ENCODE assay signal across 8 cellular contexts in genomic region chr12:6182279-6182898, GRCh38. TPM values are rescaled to one million over a fixed set of nuclear protein-coding genes. Genes with fewer than 3 reads are reported as not detected.
A peak's percentile ranks its signal among the peaks of the same experiment; 100 is the strongest.
DNase-seq lines count a peak whose midpoint lies in the region; ATAC-seq and TF ChIP-seq lines count a peak whose summit lies in the region.

No MANE protein-coding gene starts in this region.

- H3K4me3 Mint-ChIP-seq in activated CD8-positive, alpha-beta memory T cell treated with anti-CD3 and anti-CD28 coated beads, Interleukin-2, amount 10 ng/mL, durations not matched to agents 7 days and 5 days: no peak overlapping the region
- H3K4me3 Mint-ChIP-seq in stimulated activated naive B cell treated with anti-CD40 and anti-IgM and Interleukin-4, amounts not matched to agents 10 μg/mL and 1 μg/mL and 100 μg/mL, for 72 hours: no peak overlapping the region

- peaks cover 35 to 77% (median 55%) of the 10 kb centered on the region in 10 experiments for H3K4me1 ChIP-seq in BLaER1 treated with 17β-estradiol and CSF1 and Interleukin-3, amounts not matched to agents 10 nM and 100 nM
- H3K4me1 ChIP-seq in ovary (ENCODE audit: insufficient read depth): peaks cover 19% of the 10 kb centered on the region

- peak; percentile 94 for DNase-seq in NCI-H2171 treated with DMSO at 0.1 percent for 48 hours (lab: John Stamatoyannopoulos, UW)
- peak; percentile 58 to 79 (median 72) for DNase-seq in ovary
- DNase-seq in Kasumi-1 (lab: John Stamatoyannopoulos, UW): no peak
- no peak for DNase-seq in activated CD8-positive, alpha-beta memory T cell treated with anti-CD3 and anti-CD28 coated beads, Interleukin-2, amount 10 ng/mL, durations not matched to agents 7 days and 5 days
- no peak for DNase-seq in GF-D8 (lab: John Stamatoyannopoulos, UW)
- DNase-seq in stimulated activated naive B cell treated with anti-CD40 and anti-IgM and Interleukin-4, amounts not matched to agents 10 μg/mL and 1 μg/mL and 100 μg/mL, for 72 hours: no peak

- peak overlapping the region; percentile 54 to 83 (median 67) for H3K4me2 ChIP-seq in BLaER1 treated with 17β-estradiol and CSF1 and Interleukin-3, amounts not matched to agents 10 nM and 100 nM

- peak overlapping the region in 5 of 11 experiments; percentile 0 to 39 (median 8); a peak in 1 of 22 replicates for H3K9ac ChIP-seq in BLaER1 treated with 17β-estradiol and CSF1 and Interleukin-3, amounts not matched to agents 10 nM and 100 nM

- no peaks in the 10 kb centered on the region for H3K36me3 Mint-ChIP-seq in activated CD8-positive, alpha-beta memory T cell treated with anti-CD3 and anti-CD28 coated beads, Interleukin-2, amount 10 ng/mL, durations not matched to agents 7 days and 5 days
- H3K36me3 Mint-ChIP-seq in stimulated activated naive B cell treated with anti-CD40 and anti-IgM and Interleukin-4, amounts not matched to agents 10 μg/mL and 1 μg/mL and 100 μg/mL, for 72 hours: no peaks in the 10 kb centered on the region

- ATAC-seq in esophagus mucosa: peak; percentile 59
- ATAC-seq in activated CD8-positive, alpha-beta memory T cell treated with anti-CD3 and anti-CD28 coated beads, Interleukin-2, amount 10 ng/mL, durations not matched to agents 7 days and 5 days: no peak
- no peak for ATAC-seq in stimulated activated naive B cell treated with anti-CD40 and anti-IgM and Interleukin-4, amounts not matched to agents 10 μg/mL and 1 μg/mL and 100 μg/mL, for 72 hours (replicated peaks)

- TF ChIP-seq EP300 in ovary (IDR thresholded peaks at IDR 0.05): no peak

- H3K9me3 Mint-ChIP-seq in activated CD8-positive, alpha-beta memory T cell treated with anti-CD3 and anti-CD28 coated beads, Interleukin-2, amount 10 ng/mL, durations not matched to agents 7 days and 5 days (ENCODE audit: low read depth): no peaks in the 10 kb centered on the region
- H3K9me3 Mint-ChIP-seq in stimulated activated naive B cell treated with anti-CD40 and anti-IgM and Interleukin-4, amounts not matched to agents 10 μg/mL and 1 μg/mL and 100 μg/mL, for 72 hours: no peaks in the 10 kb centered on the region

- CTCF ChIA-PET in activated CD8-positive, alpha-beta memory T cell treated with anti-CD3 and anti-CD28 coated beads, Interleukin-2, amount 10 ng/mL, durations not matched to agents 7 days and 5 days (lab: Charles Lee): interaction anchor here (1.5 kb wide), 1 partner anchor 19 kb away, joined by 3 read pairs; no protein-coding TSS in a partner anchor

- WGBS in ovary, 3 donors: 27 to 29% (median 29%) methylated on average over 19 of the region's 19 CpGs

- no peak overlapping the region for H3K27ac Mint-ChIP-seq in activated CD8-positive, alpha-beta memory T cell treated with anti-CD3 and anti-CD28 coated beads, Interleukin-2, amount 10 ng/mL, durations not matched to agents 7 days and 5 days
- H3K27ac Mint-ChIP-seq in stimulated activated naive B cell treated with anti-CD40 and anti-IgM and Interleukin-4, amounts not matched to agents 10 μg/mL and 1 μg/mL and 100 μg/mL, for 72 hours: no peak overlapping the region

- TF ChIP-seq POLR2A in ovary (IDR thresholded peaks at IDR 0.05): no peak

- H4K20me1 ChIP-seq in BLaER1 treated with 17β-estradiol and CSF1 and Interleukin-3, amounts not matched to agents 10 nM and 100 nM: no peaks in the 10 kb centered on the region

- H3K4me1 Mint-ChIP-seq in activated CD8-positive, alpha-beta memory T cell treated with anti-CD3 and anti-CD28 coated beads, Interleukin-2, amount 10 ng/mL, durations not matched to agents 7 days and 5 days: no peaks in the 10 kb centered on the region
- H3K4me1 Mint-ChIP-seq in stimulated activated naive B cell treated with anti-CD40 and anti-IgM and Interleukin-4, amounts not matched to agents 10 μg/mL and 1 μg/mL and 100 μg/mL, for 72 hours: peaks cover 8 to 10% of the 10 kb centered on the region in 2 donors

- no peak overlapping the region for H3K4me3 ChIP-seq in BLaER1 treated with 17β-estradiol and CSF1 and Interleukin-3, amounts not matched to agents 10 nM and 100 nM
- H3K4me3 ChIP-seq in ovary: no peak overlapping the region

- peak overlapping the region in 9 of 11 experiments; percentile 2 to 55 (median 37); a peak in 15 of 22 replicates for H3K27ac ChIP-seq in BLaER1 treated with 17β-estradiol and CSF1 and Interleukin-3, amounts not matched to agents 10 nM and 100 nM
- H3K27ac ChIP-seq in ovary: peak overlapping the region; percentile 60 to 68

- H3K27me3 Mint-ChIP-seq in activated CD8-positive, alpha-beta memory T cell treated with anti-CD3 and anti-CD28 coated beads, Interleukin-2, amount 10 ng/mL, durations not matched to agents 7 days and 5 days: peaks cover 16% of the 10 kb centered on the region
- H3K27me3 Mint-ChIP-seq in stimulated activated naive B cell treated with anti-CD40 and anti-IgM and Interleukin-4, amounts not matched to agents 10 μg/mL and 1 μg/mL and 100 μg/mL, for 72 hours: peaks cover 14 to 29% of the 10 kb centered on the region in 2 donors

- no peaks in the 10 kb centered on the region for H3K36me3 ChIP-seq in BLaER1 treated with 17β-estradiol and CSF1 and Interleukin-3, amounts not matched to agents 10 nM and 100 nM
- H3K36me3 ChIP-seq in ovary: no peaks in the 10 kb centered on the region

- H3K27me3 ChIP-seq in BLaER1 treated with 17β-estradiol and CSF1 and Interleukin-3, amounts not matched to agents 10 nM and 100 nM: no peaks in the 10 kb centered on the region
- H3K27me3 ChIP-seq in ovary: no peaks in the 10 kb centered on the region

- intact Hi-C loops in ovary (cut with DNase I): no loop called here

- no peaks in the 10 kb centered on the region; a peak in 1 of 22 replicates for H3K9me3 ChIP-seq in BLaER1 treated with 17β-estradiol and CSF1 and Interleukin-3, amounts not matched to agents 10 nM and 100 nM (replicated peaks in 1 of 11)
- H3K9me3 ChIP-seq in ovary: no peaks in the 10 kb centered on the region

- TF ChIP-seq CTCF in ovary (IDR thresholded peaks at IDR 0.05): no peak

RNA-seq across cellular contexts. Expression of gene CD9, which starts 17.8 kb away (rescaled TPM):
- 597 TPM for total RNA-seq in esophagus mucosa
- 100 to 1,000 TPM in 1 of 7 donors, 10 to 100 TPM in 6; 23.9 to 372 (median 49.2) TPM for total RNA-seq in ovary
- 100 to 1,000 TPM in 1 of 2 donors, 10 to 100 TPM in 1; 67.0 to 244 TPM for polyA plus RNA-seq in ovary
- total RNA-seq in activated CD8-positive, alpha-beta memory T cell treated with anti-CD3 and anti-CD28 coated beads, Interleukin-2, amount 10 ng/mL, durations not matched to agents 7 days and 5 days: 10 to 100 TPM in 1 of 2 experiments, 1 to 10 TPM in 1; 3.8 to 20.4 TPM

RNA-seq across cellular contexts. Expression of gene VWF, which starts 57.9 kb away (rescaled TPM):
- 53.7 TPM for total RNA-seq in esophagus mucosa
- 100 to 1,000 TPM in 3 of 7 donors, 10 to 100 TPM in 4; 37.9 to 203 (median 88.7) TPM for total RNA-seq in ovary
- polyA plus RNA-seq in ovary: 100 to 1,000 TPM; 107 to 278 TPM
- total RNA-seq in activated CD8-positive, alpha-beta memory T cell treated with anti-CD3 and anti-CD28 coated beads, Interleukin-2, amount 10 ng/mL, durations not matched to agents 7 days and 5 days: under 1 TPM in 1 of 2 experiments, not detected in 1; 0.02 TPM

Comparison
In these comparisons a context has a peak if more than half of its experiments do, and no peak if none do; other contexts are left out.
1. DNase-seq: peak in NCI-H2171 treated with DMSO at 0.1 percent for 48 hours (single experiment) and ovary (5 of 5); none in Kasumi-1 (0 of 2), activated CD8-positive, alpha-beta memory T cell treated with anti-CD3 and anti-CD28 coated beads, Interleukin-2, amount 10 ng/mL, durations not matched to agents 7 days and 5 days (single experiment), GF-D8 (single experiment) and stimulated activated naive B cell treated with anti-CD40 and anti-IgM and Interleukin-4, amounts not matched to agents 10 μg/mL and 1 μg/mL and 100 μg/mL, for 72 hours (single experiment).
2. RNA of gene VWF, which starts 57.9 kb away (total RNA-seq): 37.9 to 203 TPM in ovary and 53.7 TPM in esophagus mucosa (single experiment); 0.02 TPM in activated CD8-positive, alpha-beta memory T cell treated with anti-CD3 and anti-CD28 coated beads, Interleukin-2, amount 10 ng/mL, durations not matched to agents 7 days and 5 days; every median in the first group is over 10 times any median in the second.